In genomic region chr22:41686890-41687289, GRCh38 we compare ENCODE assay signal across 9 cellular contexts. TPM values are rescaled to one million over a fixed set of nuclear protein-coding genes. Genes with fewer than 3 reads are reported as not detected.
DNase-seq lines count a peak whose midpoint lies in the region; ATAC-seq and TF ChIP-seq lines count a peak whose summit lies in the region.
"Not testable (repeated sequence)": the region's sequence is repeated elsewhere in the genome, so short reads cannot be mapped to it uniquely, and the experiment has no call there.
"Had no signal": no experiment of that assay in that cellular context is flagged by ENCODE, and none has a peak within 500 bp of the region (broad histone marks: within the 10 kb centered on the region; RNA-seq: fewer than 3 reads in every experiment).

No MANE protein-coding gene starts in this region.

- not testable (repeated sequence) for DNase-seq in HCT116 (ENCODE audit: low read depth, low spot score); activated CD4-positive, alpha-beta T cell treated with anti-CD3 and anti-CD28 coated beads, Interleukin-2, amount 10 ng/mL, durations not matched to agents 24 days and 14 days; epithelial cell of proximal tubule (ENCODE audit: low read depth); naive thymus-derived CD8-positive, alpha-beta T cell; stimulated activated naive CD8-positive, alpha-beta T cell treated with anti-CD3 and anti-CD28 coated beads, Interleukin-15, amount 100 ng/mL, for 72 hours

- peaks cover 0 to 32% (median 21%) of the 10 kb centered on the region in 11 experiments; a peak in 13 of 22 replicates for H3K36me3 ChIP-seq in BLaER1 treated with 17β-estradiol and CSF1 and Interleukin-3, amounts not matched to agents 10 nM and 100 nM
- H3K36me3 ChIP-seq in HCT116 (ENCODE audit: control insufficient read depth in 1 of 2, insufficient read depth in 2 of 2, low read length in 2 of 2); OCI-LY3 (replicated peaks; ENCODE audit: low read depth, low read length): not testable (repeated sequence)

- H3K9ac ChIP-seq in BLaER1 treated with 17β-estradiol and CSF1 and Interleukin-3, amounts not matched to agents 10 nM and 100 nM: peak overlapping the region; percentile 88 to 97 (median 92); a peak in 21 of 22 replicates
- peak overlapping the region; percentile 96 for H3K9ac ChIP-seq in HCT116 (ENCODE audit: low read length)
- not testable (repeated sequence) for H3K9ac ChIP-seq in OCI-LY3 (ENCODE audit: low read length)

- H3K27ac ChIP-seq in BLaER1 treated with 17β-estradiol and CSF1 and Interleukin-3, amounts not matched to agents 10 nM and 100 nM: peak overlapping the region in 5 of 11 experiments; percentile 93 to 96 (median 95); a peak in 7 of 22 replicates
- H3K27ac ChIP-seq in HCT116 (ENCODE audit: low read depth, low read length); OCI-LY3 (ENCODE audit: low read length): not testable (repeated sequence)

- TF ChIP-seq CTCF in HCT116 (IDR thresholded peaks at IDR 0.05 in 2 of 3, conservative IDR thresholded peaks at IDR 0.05 in 1 of 3; ENCODE audit: borderline replicate concordance in 1 of 3, insufficient read depth in 1 of 3, low read depth in 2 of 3, low read length in 2 of 3); OCI-LY3 (IDR thresholded peaks at IDR 0.05; ENCODE audit: low read depth, low read length); epithelial cell of proximal tubule (conservative IDR thresholded peaks at IDR 0.05; ENCODE audit: low read depth, low read length): not testable (repeated sequence)

- not testable (repeated sequence) for H3K27me3 ChIP-seq in BLaER1 treated with 17β-estradiol and CSF1 and Interleukin-3, amounts not matched to agents 10 nM and 100 nM; HCT116 (ENCODE audit: insufficient read depth, low read length); OCI-LY3 (ENCODE audit: low read depth, low read length)

- peak overlapping the region; percentile 69 to 95 (median 80); a peak in 19 of 20 replicates for H3K4me3 ChIP-seq in BLaER1 treated with 17β-estradiol and CSF1 and Interleukin-3, amounts not matched to agents 10 nM and 100 nM
- H3K4me3 ChIP-seq in HCT116 (replicated peaks in 1 of 2; ENCODE audit: low read depth in 1 of 2, low read length in 2 of 2) (peak overlapping the region; percentile 69 to 90), OCI-LY3 (ENCODE audit: low read length) (peak overlapping the region; percentile 83), epithelial cell of proximal tubule (ENCODE audit: low read depth, low read length) (peak overlapping the region; percentile 75)

- H3K9me3 ChIP-seq in BLaER1 treated with 17β-estradiol and CSF1 and Interleukin-3, amounts not matched to agents 10 nM and 100 nM (replicated peaks in 1 of 11); HCT116 (ENCODE audit: control insufficient read depth in 1 of 2, insufficient read depth in 1 of 2, low read depth in 1 of 2, low read length in 2 of 2); OCI-LY3 (ENCODE audit: insufficient read depth, low read length): not testable (repeated sequence)

- H4K20me1 ChIP-seq in BLaER1 treated with 17β-estradiol and CSF1 and Interleukin-3, amounts not matched to agents 10 nM and 100 nM: peaks cover 5 to 55% (median 47%) of the 10 kb centered on the region in 11 experiments; a peak in 19 of 22 replicates
- H4K20me1 ChIP-seq in HCT116 (ENCODE audit: insufficient read depth) (peaks cover 15% of the 10 kb centered on the region; the same call in 1 of the 2 replicates), OCI-LY3 (ENCODE audit: insufficient read depth, low read length) (peaks cover 23% of the 10 kb centered on the region)

- peaks cover 78% of the 10 kb centered on the region for H3K79me2 ChIP-seq in HCT116 (ENCODE audit: insufficient read depth, low read length)
- H3K79me2 ChIP-seq in OCI-LY3 (ENCODE audit: low read length): peaks cover 72% of the 10 kb centered on the region

- RAD21 ChIA-PET in HCT116 (lab: Charles Lee; ENCODE audit: low non-redundant PET in 1 of 2, low total read pairs in 2 of 2, uncharacterized antibody in 2 of 2, unreplicated experiment in 2 of 2): not testable (repeated sequence)

- not testable (repeated sequence) for H2AFZ ChIP-seq in HCT116 (ENCODE audit: low read depth, low read length, poor library complexity, severe bottlenecking); OCI-LY3 (ENCODE audit: low read depth, low read length)

- H3K9me3 Mint-ChIP-seq in activated CD4-positive, alpha-beta T cell treated with anti-CD3 and anti-CD28 coated beads, Interleukin-2, amount 10 ng/mL, durations not matched to agents 24 days and 14 days; activated naive CD8-positive, alpha-beta T cell (ENCODE audit: low read depth); naive thymus-derived CD8-positive, alpha-beta T cell; stimulated activated naive CD8-positive, alpha-beta T cell treated with anti-CD3 and anti-CD28 coated beads, Interleukin-15, amount 100 ng/mL, for 72 hours: not testable (repeated sequence)

- not testable (repeated sequence) for BruUV-seq in HCT116 (replicated peaks; lab: Mats Ljungman, UMichigan)

- not testable (repeated sequence) for H3K27ac Mint-ChIP-seq in activated CD4-positive, alpha-beta T cell treated with anti-CD3 and anti-CD28 coated beads, Interleukin-2, amount 10 ng/mL, durations not matched to agents 24 days and 14 days
- H3K27ac Mint-ChIP-seq in activated naive CD8-positive, alpha-beta T cell: peak overlapping the region; percentile 98
- peak overlapping the region in 8 of 10 donors; percentile 37 to 99 (median 97) for H3K27ac Mint-ChIP-seq in naive thymus-derived CD8-positive, alpha-beta T cell
- H3K27ac Mint-ChIP-seq in stimulated activated naive CD8-positive, alpha-beta T cell treated with anti-CD3 and anti-CD28 coated beads, Interleukin-15, amount 100 ng/mL, for 72 hours: peak overlapping the region in 1 of 2 donors; percentile 65

- peaks cover 19% of the 10 kb centered on the region for H3K4me1 Mint-ChIP-seq in activated CD4-positive, alpha-beta T cell treated with anti-CD3 and anti-CD28 coated beads, Interleukin-2, amount 10 ng/mL, durations not matched to agents 24 days and 14 days
- peaks cover 40% of the 10 kb centered on the region for H3K4me1 Mint-ChIP-seq in activated naive CD8-positive, alpha-beta T cell (ENCODE audit: low read depth)
- H3K4me1 Mint-ChIP-seq in naive thymus-derived CD8-positive, alpha-beta T cell: peaks cover 17 to 46% (median 37%) of the 10 kb centered on the region in 4 donors
- H3K4me1 Mint-ChIP-seq in stimulated activated naive CD8-positive, alpha-beta T cell treated with anti-CD3 and anti-CD28 coated beads, Interleukin-15, amount 100 ng/mL, for 72 hours: peaks cover 47% of the 10 kb centered on the region

- peak overlapping the region; percentile 80 to 99 (median 95) for H3K4me2 ChIP-seq in BLaER1 treated with 17β-estradiol and CSF1 and Interleukin-3, amounts not matched to agents 10 nM and 100 nM
- peak overlapping the region; percentile 95 for H3K4me2 ChIP-seq in HCT116 (ENCODE audit: low read length)
- H3K4me2 ChIP-seq in OCI-LY3 (ENCODE audit: low read length): peak overlapping the region; percentile 83

- peaks cover 33 to 46% (median 39%) of the 10 kb centered on the region in 10 experiments for H3K4me1 ChIP-seq in BLaER1 treated with 17β-estradiol and CSF1 and Interleukin-3, amounts not matched to agents 10 nM and 100 nM
- peaks cover 6 to 43% of the 10 kb centered on the region in 2 experiments for H3K4me1 ChIP-seq in HCT116 (ENCODE audit: control insufficient read depth in 1 of 2, insufficient read depth in 2 of 2, low read length in 2 of 2)
- not testable (repeated sequence) for H3K4me1 ChIP-seq in OCI-LY3 (ENCODE audit: low read length)

- POLR2A ChIA-PET in HCT116 (lab: Charles Lee): interaction anchor here (2.8 kb wide), 1 partner anchor 20 kb away, joined by 12 read pairs; no protein-coding TSS in a partner anchor
- POLR2A ChIA-PET in naive thymus-derived CD8-positive, alpha-beta T cell (lab: Charles Lee): interaction anchor here (2.9 to 3.9 kb wide), 3 partner anchors 12 to 66 kb away, joined by 8 to 38 read pairs (median 35); partner anchors contain the start of genes DESI1, MEI1 and XRCC6

- TF ChIP-seq RAD21 in HCT116 (IDR thresholded peaks at IDR 0.05; ENCODE audit: low read depth): not testable (repeated sequence)

- TF ChIP-seq POLR2A in HCT116 (IDR thresholded peaks at IDR 0.05; ENCODE audit: borderline replicate concordance, extremely low read depth, insufficient read depth, insufficient read length): not testable (repeated sequence)

- not testable (repeated sequence) for ATAC-seq in HCT116; naive thymus-derived CD8-positive, alpha-beta T cell; stimulated activated naive CD8-positive, alpha-beta T cell treated with anti-CD3 and anti-CD28 coated beads, Interleukin-15, amount 100 ng/mL, for 72 hours

- H3K9me2 ChIP-seq in HCT116 (ENCODE audit: insufficient read depth): not testable (repeated sequence)

- intact Hi-C loops in HCT116 (cut with micrococcal nuclease); activated CD4-positive, alpha-beta T cell treated with anti-CD3 and anti-CD28 coated beads, Interleukin-2, amount 10 ng/mL, durations not matched to agents 24 days and 14 days (cut with micrococcal nuclease): not testable (repeated sequence)

- CTCF ChIA-PET in HCT116 (lab: Charles Lee): interaction anchor here (0.9 to 3.4 kb wide), 2 partner anchors 11 to 19 kb away, joined by 3 to 11 read pairs; no protein-coding TSS in a partner anchor

- not testable (repeated sequence) for H3K27me3 Mint-ChIP-seq in activated CD4-positive, alpha-beta T cell treated with anti-CD3 and anti-CD28 coated beads, Interleukin-2, amount 10 ng/mL, durations not matched to agents 24 days and 14 days; activated naive CD8-positive, alpha-beta T cell; naive thymus-derived CD8-positive, alpha-beta T cell; stimulated activated naive CD8-positive, alpha-beta T cell treated with anti-CD3 and anti-CD28 coated beads, Interleukin-15, amount 100 ng/mL, for 72 hours

- H3K4me3 Mint-ChIP-seq in activated CD4-positive, alpha-beta T cell treated with anti-CD3 and anti-CD28 coated beads, Interleukin-2, amount 10 ng/mL, durations not matched to agents 24 days and 14 days: peak overlapping the region; percentile 94
- H3K4me3 Mint-ChIP-seq in activated naive CD8-positive, alpha-beta T cell: peak overlapping the region; percentile 97
- peak overlapping the region; percentile 92 to 99 (median 96) for H3K4me3 Mint-ChIP-seq in naive thymus-derived CD8-positive, alpha-beta T cell
- H3K4me3 Mint-ChIP-seq in stimulated activated naive CD8-positive, alpha-beta T cell treated with anti-CD3 and anti-CD28 coated beads, Interleukin-15, amount 100 ng/mL, for 72 hours: peak overlapping the region; percentile 94 to 98

- H3K36me3 Mint-ChIP-seq in activated CD4-positive, alpha-beta T cell treated with anti-CD3 and anti-CD28 coated beads, Interleukin-2, amount 10 ng/mL, durations not matched to agents 24 days and 14 days (ENCODE audit: low read depth): peaks cover 15% of the 10 kb centered on the region
- not testable (repeated sequence) for H3K36me3 Mint-ChIP-seq in activated naive CD8-positive, alpha-beta T cell; naive thymus-derived CD8-positive, alpha-beta T cell

RNA-seq across cellular contexts. Expression of gene SNU13, which starts 1.8 kb away (rescaled TPM):
- total RNA-seq in HCT116 (2021; ENCODE audit: unreplicated experiment) (283 TPM), epithelial cell of proximal tubule (183 and 246 TPM in 2 replicates)
- polyA plus RNA-seq in HCT116 (2012): 261 and 269 TPM in 2 replicates
- 343 and 345 TPM in 2 replicates for total RNA-seq in activated CD4-positive, alpha-beta T cell treated with anti-CD3 and anti-CD28 coated beads, Interleukin-2, amount 10 ng/mL, durations not matched to agents 24 days and 14 days
- total RNA-seq in naive thymus-derived CD8-positive, alpha-beta T cell: 100 to 1,000 TPM; 117 to 127 TPM
- 100 to 1,000 TPM; 226 to 309 (median 285) TPM for polyA plus RNA-seq in naive thymus-derived CD8-positive, alpha-beta T cell

RNA-seq across cellular contexts. Expression of gene MEI1, which starts 12.4 kb away (rescaled TPM):
- total RNA-seq in HCT116 (2021; ENCODE audit: unreplicated experiment) (0.64 TPM), epithelial cell of proximal tubule (0.14 and 0.35 TPM in 2 replicates)
- polyA plus RNA-seq in HCT116 (2012): 0.54 and 1.2 TPM in 2 replicates
- 14.2 and 15.7 TPM in 2 replicates for total RNA-seq in activated CD4-positive, alpha-beta T cell treated with anti-CD3 and anti-CD28 coated beads, Interleukin-2, amount 10 ng/mL, durations not matched to agents 24 days and 14 days
- 10 to 100 TPM; 52.9 to 62.8 TPM for total RNA-seq in naive thymus-derived CD8-positive, alpha-beta T cell
- 100 to 1,000 TPM in 1 of 3 donors, 10 to 100 TPM in 2; 89.5 to 153 (median 98.3) TPM for polyA plus RNA-seq in naive thymus-derived CD8-positive, alpha-beta T cell
- total RNA-seq: Right ventricle myocardium superior had no signal
